13 cellular contexts compared by ENCODE assay signal in the genomic region with DNA sequence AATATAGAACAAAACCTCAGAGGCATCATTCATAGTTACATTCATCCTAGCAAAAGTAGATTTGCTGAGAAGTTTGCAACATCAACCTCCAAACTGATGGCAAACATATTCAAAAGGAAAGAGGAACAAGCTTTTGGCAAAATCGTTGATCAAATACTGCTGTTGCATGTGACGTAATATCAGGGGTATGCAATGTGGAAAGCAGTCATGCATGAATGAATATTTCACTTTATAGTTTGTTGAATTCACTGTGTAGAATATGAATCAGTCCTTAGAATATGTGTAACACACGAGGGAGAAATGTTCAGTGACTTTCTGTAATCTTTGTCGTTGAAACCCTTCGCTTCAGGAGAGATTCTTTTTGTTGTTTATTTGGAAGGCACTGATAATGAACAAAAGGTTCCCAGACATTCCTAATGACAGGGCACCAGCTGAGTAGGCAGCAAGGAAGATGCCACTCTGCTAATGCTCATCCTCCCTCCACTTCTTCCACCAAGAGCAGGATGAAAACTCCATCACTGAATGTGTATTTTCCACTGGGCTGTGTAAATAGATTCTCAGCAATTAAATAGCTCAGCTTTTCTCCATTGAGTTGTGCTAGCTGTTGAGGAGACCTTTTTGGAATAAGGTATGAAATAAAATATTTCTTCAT.
DNase-seq lines count a peak whose midpoint lies in the region; FAIRE-seq and TF ChIP-seq lines count a peak whose summit lies in the region.
"Had no signal": no experiment of that assay in that cellular context is flagged by ENCODE, and none has a peak within 500 bp of the region (broad histone marks: within the 10 kb centered on the region; RNA-seq: fewer than 3 reads in every experiment).

No MANE protein-coding gene starts in this region.

- H3K4me3 ChIP-seq in OCI-LY7 (ENCODE audit: low read depth, low read length, poor library complexity, severe bottlenecking) (no peak overlapping the region), small intestine (ENCODE audit: low read depth in 1 of 2, low read length in 2 of 2) (no peak overlapping the region), hepatocyte (no peak overlapping the region)
- H3K4me3 ChIP-seq: left lung, thyroid gland had no signal

- no peak for FAIRE-seq in small intestine (lab: Jason Lieb, UNC)
- FAIRE-seq: G401.6 had no signal

- H2AFZ ChIP-seq in OCI-LY7 (ENCODE audit: low read length) (no peak overlapping the region), hepatocyte (no peak overlapping the region)

- 50 to 69% (median 68%) methylated on average over 5 of the region's 5 CpGs for WGBS in small intestine, 3 donors
- WGBS in hepatocyte (ENCODE audit: low lambda C conversion rate, missing lambda C conversion rate), result 73% methylated on average over 5 of the region's 5 CpGs

- intact Hi-C loops in OCI-LY7 (cut with micrococcal nuclease; ENCODE audit: unreplicated experiment), result no loop called here

- H3K9me3 ChIP-seq in OCI-LY7 (ENCODE audit: low read length), result no peaks in the 10 kb centered on the region
- no peaks in the 10 kb centered on the region for H3K9me3 ChIP-seq in small intestine (ENCODE audit: control insufficient read depth, low read depth)
- H3K9me3 ChIP-seq in hepatocyte (ENCODE audit: low read depth), result no peaks in the 10 kb centered on the region
- H3K9me3 ChIP-seq: left lung, thyroid gland had no signal

- POLR2A ChIA-PET in OCI-LY7 (lab: Charles Lee), result no interaction called here

- H3K27ac ChIP-seq in OCI-LY7 (ENCODE audit: low read depth, low read length, poor library complexity, severe bottlenecking) (no peak overlapping the region), small intestine (ENCODE audit: low read depth in 1 of 2, low read length in 1 of 2) (no peak overlapping the region), hepatocyte (no peak overlapping the region)
- H3K27ac ChIP-seq: left lung, thyroid gland had no signal

- no peaks in the 10 kb centered on the region for H3K36me3 ChIP-seq in OCI-LY7 (ENCODE audit: insufficient read depth, low read length)
- H3K36me3 ChIP-seq in small intestine (ENCODE audit: control insufficient read depth in 2 of 2, insufficient read depth in 2 of 2, low read length in 2 of 2), result no peaks in the 10 kb centered on the region
- no peaks in the 10 kb centered on the region for H3K36me3 ChIP-seq in hepatocyte (replicated peaks; ENCODE audit: insufficient read depth, low read depth)
- H3K36me3 ChIP-seq: left lung, thyroid gland had no signal

- CTCF ChIA-PET in OCI-LY7 (lab: Charles Lee; ENCODE audit: unreplicated experiment), result no interaction called here

- TF ChIP-seq CTCF in OCI-LY7 (conservative IDR thresholded peaks at IDR 0.05; ENCODE audit: low read length) (no peak), hepatocyte (IDR thresholded peaks at IDR 0.05; ENCODE audit: poor library complexity) (no peak)

- H4K20me1 ChIP-seq in OCI-LY7 (ENCODE audit: insufficient read depth, low read length) (no peaks in the 10 kb centered on the region), hepatocyte (ENCODE audit: insufficient read depth, poor library complexity, severe bottlenecking) (no peaks in the 10 kb centered on the region)

- no peak overlapping the region for H3K4me2 ChIP-seq in OCI-LY7 (ENCODE audit: low read length)
- no peak overlapping the region for H3K4me2 ChIP-seq in hepatocyte

- DNase-seq in G401 (ENCODE audit: low spot score), result peak; percentile 57
- peak; percentile 56 for DNase-seq in NOMO-1 treated with dmso at 0.1 percent for 144 hours (lab: John Stamatoyannopoulos, UW; ENCODE audit: unreplicated experiment)
- DNase-seq in cerebellar cortex (ENCODE audit: low spot score), result peak; percentile 51
- peak; percentile 71 for DNase-seq in renal cortical epithelial cell (ENCODE audit: low read depth)
- DNase-seq in OCI-LY7 (ENCODE audit: low spot score), result no peak
- DNase-seq in small intestine, result no peak
- no peak for DNase-seq in hepatocyte (ENCODE audit: low spot score)
- no peak for DNase-seq in NCI-H774 (lab: John Stamatoyannopoulos, UW)
- DNase-seq: activated CD8-positive, alpha-beta memory T cell treated with anti-CD3 and anti-CD28 coated beads, Interleukin-2, amount 10 ng/mL, durations not matched to agents 7 days and 5 days; anterior cingulate cortex; left lung; thyroid gland had no signal

- H3K27me3 ChIP-seq in small intestine (ENCODE audit: control insufficient read depth in 2 of 2, insufficient read depth in 2 of 2, low read length in 2 of 2), result no peaks in the 10 kb centered on the region
- H3K27me3 ChIP-seq in hepatocyte, result no peaks in the 10 kb centered on the region
- H3K27me3 ChIP-seq: left lung, thyroid gland had no signal

- H3K9me2 ChIP-seq in OCI-LY7 (ENCODE audit: insufficient read depth, low read length) (no peaks in the 10 kb centered on the region), hepatocyte (replicated peaks; ENCODE audit: insufficient read depth) (no peaks in the 10 kb centered on the region)

- no peaks in the 10 kb centered on the region for H3K79me2 ChIP-seq in OCI-LY7 (ENCODE audit: insufficient read depth, low read depth, low read length)
- no peaks in the 10 kb centered on the region for H3K79me2 ChIP-seq in hepatocyte

- in situ Hi-C loops in G401 (cut with HindIII; ENCODE audit: low sequenced_read_pairs), result no loop called here

- H3K4me1 ChIP-seq in OCI-LY7 (ENCODE audit: insufficient read depth, low read length, poor library complexity, severe bottlenecking), result no peaks in the 10 kb centered on the region
- H3K4me1 ChIP-seq in small intestine (ENCODE audit: control insufficient read depth in 2 of 2, insufficient read depth in 1 of 2, low read depth in 1 of 2, low read length in 1 of 2), result no peaks in the 10 kb centered on the region
- H3K4me1 ChIP-seq in hepatocyte (ENCODE audit: insufficient read depth), result no peaks in the 10 kb centered on the region
- H3K4me1 ChIP-seq: thyroid gland had no signal

- BruUV-seq in OCI-LY7 (replicated peaks; lab: Mats Ljungman, UMichigan), result no TSS peak

Comparison
In these comparisons a context has a peak if more than half of its experiments do, and no peak if none do; other contexts are left out.
1. DNase-seq: peak in G401 (single experiment), NOMO-1 treated with dmso at 0.1 percent for 144 hours (single experiment), cerebellar cortex (single experiment) and renal cortical epithelial cell (single experiment); none in OCI-LY7 (single experiment), small intestine (single experiment), hepatocyte (single experiment) and NCI-H774 (single experiment).